ENCODE assay signal across 1 cellular context in genomic region chr1:203462878-203463277, GRCh38.
TF ChIP-seq lines count a peak whose summit lies in the region.

No MANE protein-coding gene starts in this region.

TF ChIP-seq in SK-N-SH, 30 proteins besides CTCF, POLR2A, EP300 and RAD21 (continued from another document):
- TF ChIP-seq, protein P1, sequence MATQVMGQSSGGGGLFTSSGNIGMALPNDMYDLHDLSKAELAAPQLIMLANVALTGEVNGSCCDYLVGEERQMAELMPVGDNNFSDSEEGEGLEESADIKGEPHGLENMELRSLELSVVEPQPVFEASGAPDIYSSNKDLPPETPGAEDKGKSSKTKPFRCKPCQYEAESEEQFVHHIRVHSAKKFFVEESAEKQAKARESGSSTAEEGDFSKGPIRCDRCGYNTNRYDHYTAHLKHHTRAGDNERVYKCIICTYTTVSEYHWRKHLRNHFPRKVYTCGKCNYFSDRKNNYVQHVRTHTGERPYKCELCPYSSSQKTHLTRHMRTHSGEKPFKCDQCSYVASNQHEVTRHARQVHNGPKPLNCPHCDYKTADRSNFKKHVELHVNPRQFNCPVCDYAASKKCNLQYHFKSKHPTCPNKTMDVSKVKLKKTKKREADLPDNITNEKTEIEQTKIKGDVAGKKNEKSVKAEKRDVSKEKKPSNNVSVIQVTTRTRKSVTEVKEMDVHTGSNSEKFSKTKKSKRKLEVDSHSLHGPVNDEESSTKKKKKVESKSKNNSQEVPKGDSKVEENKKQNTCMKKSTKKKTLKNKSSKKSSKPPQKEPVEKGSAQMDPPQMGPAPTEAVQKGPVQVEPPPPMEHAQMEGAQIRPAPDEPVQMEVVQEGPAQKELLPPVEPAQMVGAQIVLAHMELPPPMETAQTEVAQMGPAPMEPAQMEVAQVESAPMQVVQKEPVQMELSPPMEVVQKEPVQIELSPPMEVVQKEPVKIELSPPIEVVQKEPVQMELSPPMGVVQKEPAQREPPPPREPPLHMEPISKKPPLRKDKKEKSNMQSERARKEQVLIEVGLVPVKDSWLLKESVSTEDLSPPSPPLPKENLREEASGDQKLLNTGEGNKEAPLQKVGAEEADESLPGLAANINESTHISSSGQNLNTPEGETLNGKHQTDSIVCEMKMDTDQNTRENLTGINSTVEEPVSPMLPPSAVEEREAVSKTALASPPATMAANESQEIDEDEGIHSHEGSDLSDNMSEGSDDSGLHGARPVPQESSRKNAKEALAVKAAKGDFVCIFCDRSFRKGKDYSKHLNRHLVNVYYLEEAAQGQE (IDR thresholded peaks at IDR 0.05; ENCODE audit: low read depth, low read length), result no peak
- TF ChIP-seq YY1 (IDR thresholded peaks at IDR 0.05; ENCODE audit: low read depth) (no peak), TEAD4 (IDR thresholded peaks at IDR 0.05; ENCODE audit: borderline replicate concordance, insufficient read depth) (no peak), POLR2AphosphoS5 (IDR thresholded peaks at IDR 0.05; ENCODE audit: low read depth, low read length) (no peak), SIN3A (IDR thresholded peaks at IDR 0.05; ENCODE audit: borderline replicate concordance, low read depth, low read length) (no peak)
- TF ChIP-seq, protein P2, sequence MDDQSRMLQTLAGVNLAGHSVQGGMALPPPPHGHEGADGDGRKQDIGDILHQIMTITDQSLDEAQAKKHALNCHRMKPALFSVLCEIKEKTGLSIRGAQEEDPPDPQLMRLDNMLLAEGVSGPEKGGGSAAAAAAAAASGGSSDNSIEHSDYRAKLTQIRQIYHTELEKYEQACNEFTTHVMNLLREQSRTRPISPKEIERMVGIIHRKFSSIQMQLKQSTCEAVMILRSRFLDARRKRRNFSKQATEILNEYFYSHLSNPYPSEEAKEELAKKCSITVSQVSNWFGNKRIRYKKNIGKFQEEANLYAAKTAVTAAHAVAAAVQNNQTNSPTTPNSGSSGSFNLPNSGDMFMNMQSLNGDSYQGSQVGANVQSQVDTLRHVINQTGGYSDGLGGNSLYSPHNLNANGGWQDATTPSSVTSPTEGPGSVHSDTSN (IDR thresholded peaks at IDR 0.05), result no peak
